ENCODE assay signal across 31 cellular contexts in genomic region chr20:10916312-10916711, GRCh38.
"Had no signal": no experiment of that assay in that cellular context is flagged by ENCODE, and none has a peak within 500 bp of the region (broad histone marks: within the 10 kb centered on the region; RNA-seq: fewer than 3 reads in every experiment).

No MANE protein-coding gene starts in this region.

- H3K4me3 Mint-ChIP-seq: activated CD4-positive, alpha-beta memory T cell treated with anti-CD3 and anti-CD28 coated beads for 36 hours; activated CD4-positive, alpha-beta T cell treated with anti-CD3 and anti-CD28 coated beads for 36 hours; activated CD4-positive, alpha-beta T cell treated with anti-CD3 and anti-CD28 coated beads, Interleukin-2, amount 10 ng/mL, durations not matched to agents 24 days and 14 days; activated CD8-positive, alpha-beta memory T cell treated with anti-CD3 and anti-CD28 coated beads, Interleukin-2, amount 10 ng/mL, durations not matched to agents 7 days and 5 days; activated CD8-positive, alpha-beta T cell treated with anti-CD3 and anti-CD28 coated beads, Interleukin-2, amount 10 ng/mL, durations not matched to agents 7 days and 5 days; activated naive CD4-positive, alpha-beta T cell treated with anti-CD3 and anti-CD28 coated beads, Interleukin-2, amount 10 ng/mL, durations not matched to agents 7 days and 5 days; central memory CD8-positive, alpha-beta T cell; T-helper 17 cell; T-helper 2 cell treated with Interferon-gamma antibody and Interleukin-4, amounts not matched to agents 5 μg/mL and 100 μg/mL, for 36 hours had no signal

- H3K4me2 ChIP-seq: hepatocyte had no signal

- H3K27ac ChIP-seq: brain microvascular endothelial cell, epithelial cell of prostate, esophagus squamous epithelium, gastroesophageal sphincter, heart right ventricle, hepatocyte, WERI-Rb-1 had no signal

- H3K9me3 ChIP-seq: ascending aorta, gastroesophageal sphincter had no signal

- H3K27me3 ChIP-seq: ascending aorta, brain microvascular endothelial cell, esophagus squamous epithelium, gastroesophageal sphincter, heart right ventricle, hepatocyte had no signal

- H3K27me3 Mint-ChIP-seq: activated CD4-positive, alpha-beta memory T cell treated with anti-CD3 and anti-CD28 coated beads for 36 hours; activated CD4-positive, alpha-beta T cell treated with anti-CD3 and anti-CD28 coated beads for 36 hours; activated CD4-positive, alpha-beta T cell treated with anti-CD3 and anti-CD28 coated beads, Interleukin-2, amount 10 ng/mL, durations not matched to agents 24 days and 14 days; activated CD8-positive, alpha-beta memory T cell treated with anti-CD3 and anti-CD28 coated beads, Interleukin-2, amount 10 ng/mL, durations not matched to agents 7 days and 5 days; activated naive CD4-positive, alpha-beta T cell treated with anti-CD3 and anti-CD28 coated beads, Interleukin-2, amount 10 ng/mL, durations not matched to agents 7 days and 5 days; central memory CD8-positive, alpha-beta T cell; T-helper 17 cell had no signal

- H3K4me1 Mint-ChIP-seq: activated CD4-positive, alpha-beta T cell treated with anti-CD3 and anti-CD28 coated beads for 36 hours; activated CD4-positive, alpha-beta T cell treated with anti-CD3 and anti-CD28 coated beads, Interleukin-2, amount 10 ng/mL, durations not matched to agents 24 days and 14 days; activated CD8-positive, alpha-beta memory T cell treated with anti-CD3 and anti-CD28 coated beads, Interleukin-2, amount 10 ng/mL, durations not matched to agents 7 days and 5 days; activated naive CD4-positive, alpha-beta T cell treated with anti-CD3 and anti-CD28 coated beads, Interleukin-2, amount 10 ng/mL, durations not matched to agents 7 days and 5 days; central memory CD8-positive, alpha-beta T cell; T-helper 17 cell had no signal

- H3K4me3 ChIP-seq: ascending aorta, esophagus squamous epithelium, gastroesophageal sphincter, heart right ventricle, hepatocyte had no signal

- H2AFZ ChIP-seq: hepatocyte had no signal

- H3K27ac Mint-ChIP-seq: activated CD4-positive, alpha-beta memory T cell treated with anti-CD3 and anti-CD28 coated beads for 36 hours; activated CD4-positive, alpha-beta T cell treated with anti-CD3 and anti-CD28 coated beads for 36 hours; activated CD4-positive, alpha-beta T cell treated with anti-CD3 and anti-CD28 coated beads, Interleukin-2, amount 10 ng/mL, durations not matched to agents 24 days and 14 days; activated CD8-positive, alpha-beta memory T cell treated with anti-CD3 and anti-CD28 coated beads, Interleukin-2, amount 10 ng/mL, durations not matched to agents 7 days and 5 days; activated CD8-positive, alpha-beta T cell treated with anti-CD3 and anti-CD28 coated beads, Interleukin-2, amount 10 ng/mL, durations not matched to agents 7 days and 5 days; activated naive CD4-positive, alpha-beta T cell treated with anti-CD3 and anti-CD28 coated beads, Interleukin-2, amount 10 ng/mL, durations not matched to agents 7 days and 5 days; activated naive CD4-positive, alpha-beta T cell treated with anti-CD3 and anti-CD28 coated beads, Interleukin-2, amount 50 U/mL, for 72 hours; T-helper 17 cell; T-helper 2 cell treated with Interferon-gamma antibody and Interleukin-4, amounts not matched to agents 5 μg/mL and 100 μg/mL, for 36 hours had no signal

- H3K79me2 ChIP-seq: hepatocyte had no signal

- ATAC-seq: activated CD4-positive, alpha-beta T cell treated with anti-CD3 and anti-CD28 coated beads for 36 hours; activated CD8-positive, alpha-beta memory T cell treated with anti-CD3 and anti-CD28 coated beads, Interleukin-2, amount 10 ng/mL, durations not matched to agents 7 days and 5 days; activated CD8-positive, alpha-beta T cell treated with anti-CD3 and anti-CD28 coated beads, Interleukin-2, amount 10 ng/mL, durations not matched to agents 7 days and 5 days; activated naive CD4-positive, alpha-beta T cell treated with anti-CD3 and anti-CD28 coated beads, Interleukin-2, amount 50 U/mL, for 72 hours; gastroesophageal sphincter; heart right ventricle; T-helper 17 cell had no signal

- H3K4me1 ChIP-seq: gastroesophageal sphincter had no signal

- DNase-seq: activated CD4-positive, alpha-beta memory T cell treated with anti-CD3 and anti-CD28 coated beads for 36 hours; activated CD4-positive, alpha-beta T cell treated with anti-CD3 and anti-CD28 coated beads for 36 hours; activated CD4-positive, alpha-beta T cell treated with anti-CD3 and anti-CD28 coated beads, Interleukin-2, amount 10 ng/mL, durations not matched to agents 24 days and 14 days; activated CD4-positive, CD25-positive, alpha-beta regulatory T cell; activated CD4-positive, CD25-positive, alpha-beta regulatory T cell treated with anti-CD3 and anti-CD28 coated beads, Interleukin-2, amount 50 U/mL, for 72 hours; activated CD8-positive, alpha-beta memory T cell treated with anti-CD3 and anti-CD28 coated beads, Interleukin-2, amount 10 ng/mL, durations not matched to agents 7 days and 5 days; activated CD8-positive, alpha-beta memory T cell treated with anti-CD3 and anti-CD28 coated beads, Interleukin-2, amount 50 U/mL, for 4 hours; activated CD8-positive, alpha-beta T cell treated with anti-CD3 and anti-CD28 coated beads, Interleukin-2, amount 10 ng/mL, durations not matched to agents 7 days and 5 days; activated gamma-delta T cell; activated naive CD4-positive, alpha-beta T cell; activated naive CD4-positive, alpha-beta T cell treated with anti-CD3 and anti-CD28 coated beads, Interleukin-2, amount 10 ng/mL, durations not matched to agents 7 days and 5 days; activated T-cell treated with anti-CD3 and anti-CD28 coated beads, Interleukin-2, amount 50 U/mL, for 1 hour; activated T-cell treated with anti-CD3 and anti-CD28 coated beads, Interleukin-2, amount 50 U/mL, for 48 hours; brain microvascular endothelial cell; cortex of kidney; dermis blood vessel endothelial cell; effector CD8-positive, alpha-beta T cell; esophagus squamous epithelium; foreskin melanocyte; heart right ventricle; T-helper 1 cell; T-helper 17 cell; T1000; WERI-Rb-1 had no signal

- H3K36me3 ChIP-seq: ascending aorta, brain microvascular endothelial cell, esophagus squamous epithelium, gastroesophageal sphincter, heart right ventricle, WERI-Rb-1 had no signal

- H3K36me3 Mint-ChIP-seq: activated CD4-positive, alpha-beta memory T cell treated with anti-CD3 and anti-CD28 coated beads for 36 hours; activated CD8-positive, alpha-beta memory T cell treated with anti-CD3 and anti-CD28 coated beads, Interleukin-2, amount 10 ng/mL, durations not matched to agents 7 days and 5 days; activated naive CD4-positive, alpha-beta T cell treated with anti-CD3 and anti-CD28 coated beads, Interleukin-2, amount 10 ng/mL, durations not matched to agents 7 days and 5 days had no signal
